9 cellular contexts compared by ENCODE assay signal in the genomic region with DNA sequence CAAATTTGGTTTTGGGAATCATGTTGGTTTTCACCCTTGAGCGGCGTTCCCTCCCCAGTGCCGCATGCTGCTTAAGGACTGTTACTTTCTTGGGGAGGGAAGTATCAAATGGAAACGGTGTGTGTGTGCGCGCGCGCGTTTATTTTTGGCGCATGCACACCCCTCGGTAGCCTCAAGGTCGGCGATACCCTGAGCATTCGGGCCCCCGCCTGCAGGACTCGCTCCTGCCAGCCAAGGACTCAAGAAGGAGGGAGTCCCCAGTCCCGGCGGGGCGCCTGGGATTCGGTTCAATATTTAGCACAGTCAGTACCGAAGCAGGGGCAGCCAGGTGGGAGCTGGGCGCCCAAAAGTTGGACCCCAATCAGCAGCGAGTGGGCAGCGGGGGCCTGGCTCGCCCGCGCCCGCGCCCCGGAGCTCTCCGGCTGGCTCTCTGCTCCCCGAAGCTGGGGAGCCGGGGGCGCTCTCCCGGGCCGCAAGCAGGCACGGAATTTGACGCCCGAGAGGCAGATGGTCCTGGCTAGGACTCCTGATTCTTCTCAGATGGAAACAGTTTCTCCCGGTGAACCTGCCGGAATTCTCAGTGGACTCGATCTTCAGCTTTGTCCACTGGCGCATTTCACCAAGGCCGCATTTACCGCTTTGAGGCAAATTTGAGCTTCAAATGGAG.
A peak's percentile ranks its signal among the peaks of the same experiment; 100 is the strongest.
DNase-seq lines count a peak whose midpoint lies in the region; ATAC-seq and TF ChIP-seq lines count a peak whose summit lies in the region.
"Had no signal": no experiment of that assay in that cellular context is flagged by ENCODE, and none has a peak within 500 bp of the region (broad histone marks: within the 10 kb centered on the region; RNA-seq: fewer than 3 reads in every experiment).

No MANE protein-coding gene starts in this region.

- H3K4me3 ChIP-seq in astrocyte of the spinal cord (ENCODE audit: low read depth, low read length) (peak overlapping the region; percentile 30), iPS-11a (ENCODE audit: low read depth, low read length) (peak overlapping the region; percentile 44), retinal pigment epithelial cell (ENCODE audit: low read length) (peak overlapping the region; percentile 29)

- no peak for TF ChIP-seq CTCF in astrocyte of the spinal cord (IDR thresholded peaks at IDR 0.05; ENCODE audit: low read depth, low read length)
- TF ChIP-seq CTCF in retinal pigment epithelial cell (conservative IDR thresholded peaks at IDR 0.05; ENCODE audit: low read depth, low read length), result no peak

- ATAC-seq in GM18519 (IDR thresholded peaks at IDR 0.05; ENCODE audit: low FRiP score, unreplicated experiment), result no peak
- no peak for ATAC-seq in GM18502 (IDR thresholded peaks at IDR 0.05; ENCODE audit: poor library complexity, unreplicated experiment)
- no peak for ATAC-seq in HG03378 (IDR thresholded peaks at IDR 0.05; ENCODE audit: unreplicated experiment)

- DNase-seq in G401 (ENCODE audit: low spot score) (peak; percentile 47), astrocyte of the spinal cord (ENCODE audit: low read depth, low spot score) (peak; percentile 9), retinal pigment epithelial cell (ENCODE audit: low read depth) (no peak), midbrain (lab: John Stamatoyannopoulos, UW) (no peak)
- DNase-seq: activated gamma-delta T cell had no signal

- in situ Hi-C loops in G401 (cut with HindIII; ENCODE audit: low sequenced_read_pairs), result no loop called here
- in situ Hi-C loops in astrocyte of the spinal cord (cut with HindIII; ENCODE audit: low sequenced_read_pairs), result no loop called here

Comparison
In these comparisons a context has a peak if more than half of its experiments do, and no peak if none do; other contexts are left out.
1. DNase-seq: peak in G401 (single experiment) and astrocyte of the spinal cord (single experiment); none in retinal pigment epithelial cell (single experiment) and midbrain (single experiment).
2. Peak in every context shown above with its lines, with median percentiles within 50 percentile points of each other: H3K4me3 ChIP-seq.